ENCODE assay signal across 31 cellular contexts in genomic region chr4:6188687-6189305, GRCh38. TPM values are rescaled to one million over a fixed set of nuclear protein-coding genes. Genes with fewer than 3 reads are reported as not detected.
A peak's percentile ranks its signal among the peaks of the same experiment; 100 is the strongest.
DNase-seq lines count a peak whose midpoint lies in the region; FAIRE-seq and TF ChIP-seq lines count a peak whose summit lies in the region.
"Had no signal": no experiment of that assay in that cellular context is flagged by ENCODE, and none has a peak within 500 bp of the region (broad histone marks: within the 10 kb centered on the region; RNA-seq: fewer than 3 reads in every experiment).

No MANE protein-coding gene starts in this region.

- TF ChIP-seq CTCF in astrocyte (IDR thresholded peaks at IDR 0.05; ENCODE audit: insufficient read depth, low read depth, low read length): no peak
- TF ChIP-seq CTCF in GM13976 (IDR thresholded peaks at IDR 0.05; ENCODE audit: borderline replicate concordance, control extremely low read depth, extremely low read depth, insufficient read depth, missing control alignments): no peak

- H3K4me3 Mint-ChIP-seq in astrocyte (ENCODE audit: unreplicated experiment): no peak overlapping the region
- H3K4me3 Mint-ChIP-seq: activated CD8-positive, alpha-beta T cell treated with anti-CD3 and anti-CD28 coated beads for 36 hours; activated naive CD8-positive, alpha-beta T cell had no signal

- no peaks in the 10 kb centered on the region for H3K9me3 ChIP-seq in astrocyte (ENCODE audit: insufficient read depth, low read depth, low read length)
- H3K9me3 ChIP-seq: neutrophil, prostate gland, SJSA1 had no signal

- no peak overlapping the region for H3K9ac ChIP-seq in astrocyte (ENCODE audit: low read length)

- no peaks in the 10 kb centered on the region for H3K27me3 ChIP-seq in astrocyte (ENCODE audit: insufficient read depth, low read length)
- H3K27me3 ChIP-seq: neutrophil, SJSA1, upper lobe of left lung had no signal

- H3K27ac Mint-ChIP-seq in astrocyte (ENCODE audit: unreplicated experiment): peak overlapping the region; percentile 34
- H3K27ac Mint-ChIP-seq: activated CD8-positive, alpha-beta T cell treated with anti-CD3 and anti-CD28 coated beads for 36 hours; activated naive CD8-positive, alpha-beta T cell had no signal

- no peaks in the 10 kb centered on the region for H3K4me1 ChIP-seq in astrocyte (ENCODE audit: insufficient read depth, low read length)
- H3K4me1 ChIP-seq: prostate gland, SJSA1, upper lobe of left lung had no signal

- H3K27ac ChIP-seq in astrocyte (ENCODE audit: low read depth, low read length): no peak overlapping the region
- H3K27ac ChIP-seq: epithelial cell of prostate, neutrophil, prostate gland, SJSA1, upper lobe of left lung had no signal

- H3K9me3 Mint-ChIP-seq in astrocyte (ENCODE audit: unreplicated experiment): no peaks in the 10 kb centered on the region
- H3K9me3 Mint-ChIP-seq: activated CD8-positive, alpha-beta T cell treated with anti-CD3 and anti-CD28 coated beads for 36 hours had no signal

- H3K36me3 Mint-ChIP-seq in astrocyte (ENCODE audit: low read depth, unreplicated experiment): no peaks in the 10 kb centered on the region
- H3K36me3 Mint-ChIP-seq: activated naive CD8-positive, alpha-beta T cell had no signal

- H3K36me3 ChIP-seq in astrocyte (ENCODE audit: insufficient read depth, low read length): no peaks in the 10 kb centered on the region
- H3K36me3 ChIP-seq: neutrophil, prostate gland, SJSA1, upper lobe of left lung had no signal

- peak; percentile 18 for DNase-seq in ELF-1 (ENCODE audit: low read depth, low spot score)
- DNase-seq in astrocyte (ENCODE audit: low read depth): peak; percentile 46
- DNase-seq in iris pigment epithelial cell (ENCODE audit: low read depth): peak; percentile 22
- peak; percentile 46 for DNase-seq in putamen (ENCODE audit: low spot score)
- no peak for DNase-seq in ACHN
- no peak for DNase-seq in GM13976 (ENCODE audit: low spot score)
- no peak for DNase-seq in SHP77 (lab: John Stamatoyannopoulos, UW)
- DNase-seq: activated CD4-positive, alpha-beta T cell treated with anti-CD3 and anti-CD28 coated beads for 1 hour; activated CD8-positive, alpha-beta T cell treated with anti-CD3 and anti-CD28 coated beads for 36 hours; activated effector memory CD4-positive, alpha-beta T cell treated with Interleukin-2 at 50 U/mL for 16 hours; activated T-cell treated with anti-CD3 and anti-CD28 coated beads for 4 hours; DND-41; effector CD4-positive, alpha-beta T cell; kidney glomerular epithelial cell; MM.1S; NCI-H1417 treated with DMSO at 0.1 percent for 48 hours; NCI-H2081 treated with DMSO at 0.1 percent for 48 hours; NCI-H345; NCI-H774; upper lobe of left lung had no signal

- FAIRE-seq in astrocyte (lab: Jason Lieb, UNC): no peak
- FAIRE-seq: GM12891, HTR-8/SVneo, K562 had no signal

- no peaks in the 10 kb centered on the region for H4K20me1 ChIP-seq in astrocyte (ENCODE audit: insufficient read depth, low read length)

- in situ Hi-C loops in ACHN (cut with HindIII; ENCODE audit: low pct_ligation_motif_present, low pct_unique_long_range_greater_than_20kb, low sequenced_read_pairs) (no loop called here), GM13976 (cut with MboI; ENCODE audit: low sequenced_read_pairs, unreplicated experiment) (no loop called here)

- H3K79me2 ChIP-seq in astrocyte (ENCODE audit: insufficient read depth, low read length): no peaks in the 10 kb centered on the region

- H3K4me3 ChIP-seq in astrocyte (ENCODE audit: insufficient read depth, low read depth, low read length): no peak overlapping the region
- H3K4me3 ChIP-seq: K562, lung, prostate gland, SJSA1, upper lobe of left lung had no signal

- H3K27me3 Mint-ChIP-seq in astrocyte (ENCODE audit: low read depth, unreplicated experiment): peaks cover 47% of the 10 kb centered on the region

- H3K4me1 Mint-ChIP-seq in astrocyte (ENCODE audit: low read depth, unreplicated experiment): peaks cover 15% of the 10 kb centered on the region

- H3K4me2 ChIP-seq in astrocyte (ENCODE audit: low read length): peak overlapping the region; percentile 37

- H2AFZ ChIP-seq in astrocyte (ENCODE audit: low read depth, low read length): no peak overlapping the region

RNA-seq across cellular contexts. Expression of gene JAKMIP1, which starts 11.6 kb away (rescaled TPM):
- total RNA-seq in astrocyte: 0.50 and 0.79 TPM in 2 replicates
- total RNA-seq: K562, RPMI7951, SJSA1, skeletal muscle tissue had no signal

Comparison
In these comparisons a context has a peak if more than half of its experiments do, and no peak if none do; other contexts are left out.
1. DNase-seq: peak in ELF-1 (single experiment), astrocyte (single experiment), iris pigment epithelial cell (single experiment) and putamen (single experiment); none in ACHN (single experiment), GM13976 (single experiment) and SHP77 (0 of 2).